ENCODE assay signal across 25 cellular contexts in the genomic region with DNA sequence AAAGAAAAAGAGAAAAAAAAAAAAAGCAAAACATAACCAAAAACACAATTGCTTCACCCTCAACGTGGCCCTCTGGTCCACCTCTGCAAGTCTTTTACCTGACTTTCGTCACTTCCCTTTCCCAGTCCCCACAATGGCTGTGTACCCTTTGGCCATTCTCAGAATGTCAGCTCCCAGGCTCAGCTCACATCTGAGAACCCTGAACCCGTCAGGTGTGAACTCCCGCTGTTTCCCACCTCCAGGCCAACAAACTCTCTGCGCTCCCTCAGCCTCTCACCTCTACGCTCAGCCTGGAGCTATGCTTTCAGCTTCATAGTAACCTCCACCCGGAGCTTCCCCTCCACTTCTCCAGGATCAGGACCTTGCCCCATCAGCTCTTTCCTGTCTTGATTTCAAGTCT.
"Had no signal": no experiment of that assay in that cellular context is flagged by ENCODE, and none has a peak within 500 bp of the region (broad histone marks: within the 10 kb centered on the region; RNA-seq: fewer than 3 reads in every experiment).

No MANE protein-coding gene starts in this region.

- H3K4me1 Mint-ChIP-seq: activated CD4-positive, alpha-beta T cell treated with anti-CD3 and anti-CD28 coated beads, Interleukin-2, amount 10 ng/mL, durations not matched to agents 7 days and 5 days; mesothelial cell of epicardium had no signal

- H3K27ac Mint-ChIP-seq: activated CD4-positive, alpha-beta T cell treated with anti-CD3 and anti-CD28 coated beads, Interleukin-2, amount 10 ng/mL, durations not matched to agents 7 days and 5 days; activated CD8-positive, alpha-beta T cell treated with anti-CD3 and anti-CD28 coated beads, Interleukin-2, amount 10 ng/mL, durations not matched to agents 7 days and 5 days; mesothelial cell of epicardium had no signal

- H3K27me3 Mint-ChIP-seq: activated CD4-positive, alpha-beta T cell treated with anti-CD3 and anti-CD28 coated beads, Interleukin-2, amount 10 ng/mL, durations not matched to agents 7 days and 5 days; activated T-helper 17 cell treated with anti-CD3 and anti-CD28 coated beads, Interleukin-2, amount 50 U/mL, for 72 hours; central memory CD8-positive, alpha-beta T cell; naive thymus-derived CD8-positive, alpha-beta T cell had no signal

- H3K4me3 Mint-ChIP-seq: activated CD4-positive, alpha-beta T cell treated with anti-CD3 and anti-CD28 coated beads, Interleukin-2, amount 10 ng/mL, durations not matched to agents 7 days and 5 days; activated CD8-positive, alpha-beta T cell treated with anti-CD3 and anti-CD28 coated beads, Interleukin-2, amount 10 ng/mL, durations not matched to agents 7 days and 5 days; activated T-helper 17 cell treated with anti-CD3 and anti-CD28 coated beads, Interleukin-2, amount 50 U/mL, for 72 hours; central memory CD8-positive, alpha-beta T cell; mesothelial cell of epicardium; naive thymus-derived CD8-positive, alpha-beta T cell had no signal

- DNase-seq: activated CD4-positive, alpha-beta T cell treated with anti-CD3 and anti-CD28 coated beads, Interleukin-2, amount 10 ng/mL, durations not matched to agents 7 days and 5 days; activated CD4-positive, CD25-positive, alpha-beta regulatory T cell treated with anti-CD3 and anti-CD28 coated beads, Interleukin-2, amount 50 U/mL, for 72 hours; activated CD8-positive, alpha-beta T cell treated with anti-CD3 and anti-CD28 coated beads, Interleukin-2, amount 10 ng/mL, durations not matched to agents 7 days and 5 days; effector memory CD4-positive, alpha-beta T cell; foreskin melanocyte; kidney glomerular epithelial cell; left lung; mammary epithelial cell; naive thymus-derived CD8-positive, alpha-beta T cell; ovary; right cardiac atrium; stimulated activated CD4-positive, alpha-beta T cell treated with anti-CD3 and anti-CD28 coated beads, Interleukin-1b, Interleukin-23, amount 100 ng/mL, for 48 hours; stomach; T-helper 2 cell; trophoblast cell; uterus had no signal

- ATAC-seq: activated CD8-positive, alpha-beta T cell treated with anti-CD3 and anti-CD28 coated beads, Interleukin-2, amount 10 ng/mL, durations not matched to agents 7 days and 5 days; activated naive CD4-positive, alpha-beta T cell treated with anti-CD3 and anti-CD28 coated beads, Interleukin-2, amount 50 U/mL, for 72 hours; activated T-helper 17 cell treated with anti-CD3 and anti-CD28 coated beads, Interleukin-2, amount 50 U/mL, for 72 hours; esophagus mucosa; left lung; naive thymus-derived CD8-positive, alpha-beta T cell; right cardiac atrium had no signal

- H3K27ac ChIP-seq: hepatocyte, left lung, neutrophil, ovary, skin epidermis, uterus, VCaP had no signal
